In genomic region chr22:23383491-23384450, GRCh38 we compare ENCODE assay signal across 1 cellular context.
A peak's percentile ranks its signal among the peaks of the same experiment; 100 is the strongest.
TF ChIP-seq lines count a peak whose summit lies in the region.

No MANE protein-coding gene starts in this region.

TF ChIP-seq in HEK293, 187 proteins besides CTCF, POLR2A, EP300 and RAD21 (continued from another document):
- TF ChIP-seq ZNF654 (tag by site-specific recombination; IDR thresholded peaks at IDR 0.05; ENCODE audit: low read depth) (no peak), ZNF26 (tag by site-specific recombination; IDR thresholded peaks at IDR 0.05) (no peak), ZIC2 (tag by site-specific recombination; IDR thresholded peaks at IDR 0.05) (peak; percentile 56), ZNF16 (tag by site-specific recombination; IDR thresholded peaks at IDR 0.05; ENCODE audit: low read depth) (no peak), ZNF341 (tag by site-specific recombination; IDR thresholded peaks at IDR 0.05; ENCODE audit: low read depth) (no peak)
